ENCODE assay signal across 8 cellular contexts in genomic region chr5:72956324-72957140, GRCh38. TPM values are rescaled to one million over a fixed set of nuclear protein-coding genes. Genes with fewer than 3 reads are reported as not detected.
DNase-seq lines count a peak whose midpoint lies in the region; ATAC-seq and TF ChIP-seq lines count a peak whose summit lies in the region.

No MANE protein-coding gene starts in this region.

- H3K36me3 Mint-ChIP-seq in naive B cell = no peaks in the 10 kb centered on the region

- peak in 1 of 2 donors; percentile 30 for TF ChIP-seq EP300 in tibial nerve (IDR thresholded peaks at IDR 0.05)

- peaks cover 9 to 31% (median 18%) of the 10 kb centered on the region in 3 donors for H3K27me3 Mint-ChIP-seq in naive B cell

- peak overlapping the region; percentile 88 to 98 (median 96) for H3K4me3 Mint-ChIP-seq in naive B cell

- H3K9ac ChIP-seq in BLaER1 = peak overlapping the region; percentile 76

- H3K4me3 ChIP-seq in BLaER1 = peak overlapping the region; percentile 84
- H3K4me3 ChIP-seq in fibroblast of mammary gland (ENCODE audit: control insufficient read depth, low read depth, low read length) = peak overlapping the region; percentile 73
- peak overlapping the region; percentile 65 to 93 (median 84) for H3K4me3 ChIP-seq in tibial nerve

- H3K4me1 ChIP-seq in BLaER1 (peaks cover 22% of the 10 kb centered on the region), tibial nerve (peaks cover 0 to 47% (median 18%) of the 10 kb centered on the region in 4 donors)

- peak; percentile 31 for DNase-seq in NCI-H774 (lab: John Stamatoyannopoulos, UW)
- DNase-seq in activated T-cell treated with anti-CD3 and anti-CD28 coated beads, Interleukin-2, amount 50 U/mL, for 48 hours = peak; percentile 45 to 57
- DNase-seq in fibroblast of mammary gland (ENCODE audit: low read depth) = peak; percentile 49
- no peak for DNase-seq in naive B cell
- peak in 1 of 2 donors; percentile 54 for DNase-seq in tibial nerve (ENCODE audit: low spot score in 2 of 2)

- WGBS in tibial nerve, 2 donors = 1% methylated on average over 16 to 17 of the region's 51 CpGs

- peak; percentile 43 for ATAC-seq in GM18907 (IDR thresholded peaks at IDR 0.05; ENCODE audit: unreplicated experiment)
- peak; percentile 25 for ATAC-seq in HG03139 (IDR thresholded peaks at IDR 0.05; ENCODE audit: unreplicated experiment)
- ATAC-seq in naive B cell (ENCODE audit: low read depth in 2 of 2) = peak; percentile 45 to 47

- H3K4me1 Mint-ChIP-seq in naive B cell = peaks cover 20 to 21% (median 20%) of the 10 kb centered on the region in 3 donors

- H3K27me3 ChIP-seq in BLaER1 (peaks cover 27% of the 10 kb centered on the region), tibial nerve (no peaks in the 10 kb centered on the region)

- H3K4me2 ChIP-seq in BLaER1 = peak overlapping the region; percentile 93

- H3K27ac ChIP-seq in BLaER1 = peak overlapping the region; percentile 64
- H3K27ac ChIP-seq in tibial nerve = peak overlapping the region; percentile 86 to 99 (median 97)

- H3K27ac Mint-ChIP-seq in naive B cell = peak overlapping the region in 5 of 6 donors; percentile 32 to 93 (median 82)

- no peak for TF ChIP-seq POLR2A in tibial nerve (IDR thresholded peaks at IDR 0.05)

- peaks cover 0 to 2% (median 0%) of the 10 kb centered on the region in 7 donors for H3K9me3 Mint-ChIP-seq in naive B cell

- TF ChIP-seq CTCF in fibroblast of mammary gland (conservative IDR thresholded peaks at IDR 0.05; ENCODE audit: control insufficient read depth, insufficient read depth, low read depth, low read length) = no peak
- TF ChIP-seq CTCF in tibial nerve (IDR thresholded peaks at IDR 0.05) = no peak

- H3K9me3 ChIP-seq in BLaER1 (no peaks in the 10 kb centered on the region), tibial nerve (no peaks in the 10 kb centered on the region)

- H4K20me1 ChIP-seq in BLaER1 = peaks cover 33% of the 10 kb centered on the region; the same call in 1 of the 2 replicates

- H3K36me3 ChIP-seq in BLaER1 = no peaks in the 10 kb centered on the region
- peaks cover 0 to 2% (median 0%) of the 10 kb centered on the region in 3 donors for H3K36me3 ChIP-seq in tibial nerve

RNA-seq across cellular contexts. Expression of gene FCHO2, which starts 0.7 kb away (rescaled TPM):
- polyA plus RNA-seq in naive B cell (ENCODE audit: low read depth in 6 of 6) = 1 to 10 TPM in 5 of 6 donors, not detected in 1; 2.2 to 3.7 (median 3.1) TPM
- 10 to 100 TPM; 24.9 to 37.5 (median 30.7) TPM for total RNA-seq in tibial nerve
